Comparison of ENCODE assay signal across 8 cellular contexts in the genomic region with DNA sequence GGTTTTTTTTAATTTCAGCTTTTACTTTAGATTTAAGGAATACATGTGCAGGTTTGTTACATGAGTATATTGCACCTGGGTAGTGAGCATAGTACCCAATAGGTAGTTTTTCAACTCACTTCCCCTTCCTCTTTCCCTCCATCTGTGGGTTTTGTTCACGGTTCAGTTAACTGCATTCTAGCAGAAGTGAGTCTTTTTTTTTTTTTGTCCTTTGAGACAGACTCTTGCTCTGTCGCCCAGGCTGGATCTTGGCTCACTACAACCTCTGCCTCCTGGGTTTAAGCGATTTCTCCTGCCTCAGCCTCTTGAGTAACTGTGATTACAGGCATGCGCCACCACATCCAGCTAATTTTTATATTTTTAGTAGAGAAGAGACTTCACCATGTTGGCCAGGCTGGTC. TPM values are rescaled to one million over a fixed set of nuclear protein-coding genes. Genes with fewer than 3 reads are reported as not detected.
DNase-seq lines count a peak whose midpoint lies in the region; ATAC-seq lines count a peak whose summit lies in the region.

No MANE protein-coding gene starts in this region.

- H3K4me1 Mint-ChIP-seq in activated T-cell treated with anti-CD3 and anti-CD28 coated beads, Interleukin-2, amount 50 U/mL, for 72 hours (ENCODE audit: low read depth), result peaks cover 70% of the 10 kb centered on the region
- peaks cover 53% of the 10 kb centered on the region for H3K4me1 Mint-ChIP-seq in activated T-cell treated with anti-CD3 and anti-CD28 coated beads, Interleukin-2, amount 50 U/mL, for 4 hours (ENCODE audit: low read depth)
- H3K4me1 Mint-ChIP-seq in stimulated activated memory B cell treated with anti-CD40 and anti-IgM and Interleukin-4, amounts not matched to agents 10 μg/mL and 1 μg/mL and 100 μg/mL, for 72 hours, result peaks cover 25% of the 10 kb centered on the region

- no peaks in the 10 kb centered on the region for H3K27me3 Mint-ChIP-seq in activated T-cell treated with anti-CD3 and anti-CD28 coated beads, Interleukin-2, amount 50 U/mL, for 72 hours (ENCODE audit: low read depth)
- H3K27me3 Mint-ChIP-seq in activated T-cell treated with anti-CD3 and anti-CD28 coated beads, Interleukin-2, amount 50 U/mL, for 4 hours (ENCODE audit: low read depth), result no peaks in the 10 kb centered on the region
- H3K27me3 Mint-ChIP-seq in stimulated activated memory B cell treated with anti-CD40 and anti-IgM and Interleukin-4, amounts not matched to agents 10 μg/mL and 1 μg/mL and 100 μg/mL, for 72 hours, result no peaks in the 10 kb centered on the region

- H3K36me3 ChIP-seq in mesendoderm (ENCODE audit: control insufficient read depth, insufficient read depth, low read length), result no peaks in the 10 kb centered on the region

- peaks cover 6 to 31% of the 10 kb centered on the region in 2 donors for H3K36me3 Mint-ChIP-seq in activated T-cell treated with anti-CD3 and anti-CD28 coated beads, Interleukin-2, amount 50 U/mL, for 72 hours (ENCODE audit: insufficient read depth in 2 of 2)
- H3K36me3 Mint-ChIP-seq in activated T-cell treated with anti-CD3 and anti-CD28 coated beads, Interleukin-2, amount 50 U/mL, for 4 hours (ENCODE audit: insufficient read depth), result peaks cover 21% of the 10 kb centered on the region
- peaks cover 31% of the 10 kb centered on the region for H3K36me3 Mint-ChIP-seq in stimulated activated memory B cell treated with anti-CD40 and anti-IgM and Interleukin-4, amounts not matched to agents 10 μg/mL and 1 μg/mL and 100 μg/mL, for 72 hours

- no peak for ATAC-seq in activated T-cell treated with anti-CD3 and anti-CD28 coated beads, Interleukin-2, amount 50 U/mL, for 72 hours (replicated peaks in 1 of 2)
- ATAC-seq in activated T-cell treated with anti-CD3 and anti-CD28 coated beads, Interleukin-2, amount 50 U/mL, for 4 hours, result no peak
- ATAC-seq in HG02981 (IDR thresholded peaks at IDR 0.05; ENCODE audit: unreplicated experiment), result peak; percentile 91
- ATAC-seq in stimulated activated memory B cell treated with anti-CD40 and anti-IgM and Interleukin-4, amounts not matched to agents 10 μg/mL and 1 μg/mL and 100 μg/mL, for 72 hours, result peak; percentile 100
- ATAC-seq in HG03521 (IDR thresholded peaks at IDR 0.05; ENCODE audit: unreplicated experiment), result no peak

- no peak overlapping the region for H3K23ac ChIP-seq in mesendoderm (ENCODE audit: low read length)

- H3K27me3 ChIP-seq in mesendoderm (ENCODE audit: insufficient read depth, low read length, poor library complexity), result no peaks in the 10 kb centered on the region

- H4K8ac ChIP-seq in mesendoderm (ENCODE audit: low read depth, low read length), result no peak overlapping the region

- no peak for DNase-seq in activated T-cell treated with anti-CD3 and anti-CD28 coated beads, Interleukin-2, amount 50 U/mL, for 72 hours
- DNase-seq in activated T-cell treated with anti-CD3 and anti-CD28 coated beads, Interleukin-2, amount 50 U/mL, for 4 hours, result no peak
- DNase-seq in RPMI8226 (peak; percentile 77), mesendoderm (no peak), cortex of kidney (lab: John Stamatoyannopoulos, UW) (no peak)

- H3K27ac Mint-ChIP-seq in activated T-cell treated with anti-CD3 and anti-CD28 coated beads, Interleukin-2, amount 50 U/mL, for 72 hours, result peak overlapping the region; percentile 2
- peak overlapping the region; percentile 63 for H3K27ac Mint-ChIP-seq in stimulated activated memory B cell treated with anti-CD40 and anti-IgM and Interleukin-4, amounts not matched to agents 10 μg/mL and 1 μg/mL and 100 μg/mL, for 72 hours

- no CpG with 5 or more reads among the region's 4 CpGs for WGBS in mesendoderm (ENCODE audit: extremely low coverage, insufficient coverage, low lambda C conversion rate)

- no peaks in the 10 kb centered on the region for H3K9me3 Mint-ChIP-seq in activated T-cell treated with anti-CD3 and anti-CD28 coated beads, Interleukin-2, amount 50 U/mL, for 72 hours
- no peaks in the 10 kb centered on the region for H3K9me3 Mint-ChIP-seq in activated T-cell treated with anti-CD3 and anti-CD28 coated beads, Interleukin-2, amount 50 U/mL, for 4 hours
- no peaks in the 10 kb centered on the region for H3K9me3 Mint-ChIP-seq in stimulated activated memory B cell treated with anti-CD40 and anti-IgM and Interleukin-4, amounts not matched to agents 10 μg/mL and 1 μg/mL and 100 μg/mL, for 72 hours

- no peak overlapping the region for H3K4me3 ChIP-seq in mesendoderm (ENCODE audit: low read length)

- peaks cover 6% of the 10 kb centered on the region for H3K79me2 ChIP-seq in mesendoderm (ENCODE audit: control insufficient read depth, insufficient read depth, low read length)

- H3K56ac ChIP-seq in mesendoderm (ENCODE audit: low read length), result no peak overlapping the region

- H3K79me1 ChIP-seq in mesendoderm (ENCODE audit: low read length), result peaks cover 1% of the 10 kb centered on the region

- H4K5ac ChIP-seq in mesendoderm (ENCODE audit: low read length), result no peak overlapping the region

- no peak overlapping the region for H3K4me2 ChIP-seq in mesendoderm (ENCODE audit: low read length)

- no peaks in the 10 kb centered on the region for H3K4me1 ChIP-seq in mesendoderm (ENCODE audit: control insufficient read depth, low read depth, low read length)

- H2AK5ac ChIP-seq in mesendoderm (ENCODE audit: low read length), result no peak overlapping the region

- H2BK120ac ChIP-seq in mesendoderm (ENCODE audit: low read depth, low read length), result no peak overlapping the region

- peak overlapping the region; percentile 53 to 67 for H3K4me3 Mint-ChIP-seq in activated T-cell treated with anti-CD3 and anti-CD28 coated beads, Interleukin-2, amount 50 U/mL, for 72 hours
- no peak overlapping the region for H3K4me3 Mint-ChIP-seq in activated T-cell treated with anti-CD3 and anti-CD28 coated beads, Interleukin-2, amount 50 U/mL, for 4 hours
- no peak overlapping the region for H3K4me3 Mint-ChIP-seq in stimulated activated memory B cell treated with anti-CD40 and anti-IgM and Interleukin-4, amounts not matched to agents 10 μg/mL and 1 μg/mL and 100 μg/mL, for 72 hours

- H3K18ac ChIP-seq in mesendoderm (ENCODE audit: low read length), result no peak overlapping the region

- H2BK5ac ChIP-seq in mesendoderm (ENCODE audit: low read length), result no peak overlapping the region

- no peak overlapping the region for H3K9ac ChIP-seq in mesendoderm (ENCODE audit: low read length)

- no peak overlapping the region for H3K27ac ChIP-seq in mesendoderm (ENCODE audit: low read depth, low read length)

- no peak overlapping the region for H2BK15ac ChIP-seq in mesendoderm (replicated peaks; ENCODE audit: low read depth)

- H3K4ac ChIP-seq in mesendoderm (ENCODE audit: low read depth, low read length), result no peak overlapping the region

RNA-seq across cellular contexts. Expression of gene UBR2, which starts 8.7 kb away (rescaled TPM):
- total RNA-seq in activated T-cell treated with anti-CD3 and anti-CD28 coated beads, Interleukin-2, amount 50 U/mL, for 72 hours, result 10 to 100 TPM; 33.9 to 36.9 TPM
- 10 to 100 TPM; 16.8 to 21.3 (median 19.9) TPM for total RNA-seq in activated T-cell treated with anti-CD3 and anti-CD28 coated beads, Interleukin-2, amount 50 U/mL, for 4 hours
- polyA plus RNA-seq in mesendoderm (2013, experiment 1 of 2), result 5.1 TPM
- polyA plus RNA-seq in mesendoderm (2013, experiment 2 of 2), result 5.0 TPM

Comparison
In these comparisons a context has a peak if more than half of its experiments do, and no peak if none do; other contexts are left out.
1. H3K4me3 Mint-ChIP-seq: peak in activated T-cell treated with anti-CD3 and anti-CD28 coated beads, Interleukin-2, amount 50 U/mL, for 72 hours (2 of 2); none in activated T-cell treated with anti-CD3 and anti-CD28 coated beads, Interleukin-2, amount 50 U/mL, for 4 hours (single experiment) and stimulated activated memory B cell treated with anti-CD40 and anti-IgM and Interleukin-4, amounts not matched to agents 10 μg/mL and 1 μg/mL and 100 μg/mL, for 72 hours (single experiment).
2. ATAC-seq: peak in HG02981 (single experiment) and stimulated activated memory B cell treated with anti-CD40 and anti-IgM and Interleukin-4, amounts not matched to agents 10 μg/mL and 1 μg/mL and 100 μg/mL, for 72 hours (single experiment); none in activated T-cell treated with anti-CD3 and anti-CD28 coated beads, Interleukin-2, amount 50 U/mL, for 72 hours (0 of 2), activated T-cell treated with anti-CD3 and anti-CD28 coated beads, Interleukin-2, amount 50 U/mL, for 4 hours (0 of 2) and HG03521 (single experiment).